In genomic region chr19:45889210-45889885, GRCh38 we compare ENCODE assay signal across 20 cellular contexts. TPM values are rescaled to one million over a fixed set of nuclear protein-coding genes. Genes with fewer than 3 reads are reported as not detected.
DNase-seq lines count a peak whose midpoint lies in the region; ATAC-seq and TF ChIP-seq lines count a peak whose summit lies in the region.
"Had no signal": no experiment of that assay in that cellular context is flagged by ENCODE, and none has a peak within 500 bp of the region (broad histone marks: within the 10 kb centered on the region; RNA-seq: fewer than 3 reads in every experiment).

No MANE protein-coding gene starts in this region.

- H3K27me3 ChIP-seq in CD4-positive, alpha-beta memory T cell (ENCODE audit: insufficient read depth, low read length) = no peaks in the 10 kb centered on the region
- H3K27me3 ChIP-seq in transverse colon = no peaks in the 10 kb centered on the region
- H3K27me3 ChIP-seq: BE2C had no signal

- ATAC-seq in effector memory CD8-positive, alpha-beta T cell (replicated peaks) = no peak
- ATAC-seq in GM21576 (IDR thresholded peaks at IDR 0.05; ENCODE audit: unreplicated experiment) = no peak
- ATAC-seq in HG02973 (IDR thresholded peaks at IDR 0.05; ENCODE audit: unreplicated experiment) = no peak
- ATAC-seq: A549; CD8-positive, alpha-beta T cell; HCT116; HepG2 had no signal

- POLR2A ChIA-PET in CD4-positive, alpha-beta memory T cell (lab: Charles Lee; ENCODE audit: partially characterized antibody) = interaction anchor here (1.8 kb wide), 1 partner anchor 13 kb away, joined by 8 read pairs; the partner anchor contains the start of gene MYPOP
- POLR2A ChIA-PET in HEK293 (lab: Yijun Ruan, JAX) = interaction anchor here (0.7 kb wide), 1 partner anchor 778 kb away, joined by 5 read pairs; no protein-coding TSS in a partner anchor

- no peaks in the 10 kb centered on the region for H3K27me3 Mint-ChIP-seq in CD4-positive, alpha-beta memory T cell
- H3K27me3 Mint-ChIP-seq in effector memory CD8-positive, alpha-beta T cell = no peaks in the 10 kb centered on the region

- peak overlapping the region in 4 of 7 donors; percentile 18 to 73 (median 56) for H3K27ac Mint-ChIP-seq in CD4-positive, alpha-beta memory T cell
- H3K27ac Mint-ChIP-seq in effector memory CD8-positive, alpha-beta T cell = peak overlapping the region; percentile 11 to 45
- H3K27ac Mint-ChIP-seq: CD8-positive, alpha-beta T cell had no signal

- H3K36me3 Mint-ChIP-seq in CD4-positive, alpha-beta memory T cell = peaks cover 0 to 14% of the 10 kb centered on the region in 2 donors
- peaks cover 12% of the 10 kb centered on the region for H3K36me3 Mint-ChIP-seq in effector memory CD8-positive, alpha-beta T cell (ENCODE audit: insufficient read depth)

- no peak for TF ChIP-seq POLR2A in transverse colon (IDR thresholded peaks at IDR 0.05)

- no peak overlapping the region for H3K27ac ChIP-seq in CD4-positive, alpha-beta memory T cell (ENCODE audit: low read depth, low read length)
- H3K27ac ChIP-seq in HEK293 (ENCODE audit: extremely low read depth, low read depth, low read length) = no peak overlapping the region; the same call in 1 of the 2 replicates
- no peak overlapping the region for H3K27ac ChIP-seq in transverse colon
- H3K27ac ChIP-seq: A549, C4-2B had no signal

- 59 to 78% methylated on average over 3 to 6 of the region's 6 CpGs for WGBS in transverse colon (ENCODE audit: low coverage in 1 of 2), 2 donors

- H3K9me3 ChIP-seq in CD4-positive, alpha-beta memory T cell (ENCODE audit: control insufficient read depth in 1 of 2, low read length in 2 of 2) = no peaks in the 10 kb centered on the region
- H3K9me3 ChIP-seq in HEK293 (ENCODE audit: control insufficient read depth, insufficient read depth, low read depth, low read length) (no peaks in the 10 kb centered on the region), transverse colon (no peaks in the 10 kb centered on the region)
- H3K9me3 ChIP-seq: A549, BE2C had no signal

- in situ Hi-C loops in transverse colon (cut with MboI; ENCODE audit: low pct_ligation_motif_present in 1 of 4, low pct_unique_long_range_greater_than_20kb in 1 of 4, low sequenced_read_pairs in 3 of 4) = no loop called here

- H3K4me3 Mint-ChIP-seq in CD4-positive, alpha-beta memory T cell = no peak overlapping the region
- H3K4me3 Mint-ChIP-seq in effector memory CD8-positive, alpha-beta T cell = no peak overlapping the region
- H3K4me3 Mint-ChIP-seq: CD8-positive, alpha-beta T cell had no signal

- H3K36me3 ChIP-seq in CD4-positive, alpha-beta memory T cell (ENCODE audit: insufficient read depth, low read length) = no peaks in the 10 kb centered on the region
- H3K36me3 ChIP-seq in HEK293 (ENCODE audit: control insufficient read depth in 2 of 2, insufficient read depth in 1 of 2, low read length in 2 of 2) (peaks cover 4 to 16% of the 10 kb centered on the region in 2 experiments; a peak in 2 of 3 replicates), transverse colon (no peaks in the 10 kb centered on the region)

- TF ChIP-seq EP300 in transverse colon (IDR thresholded peaks at IDR 0.05; ENCODE audit: low read depth) = no peak

- H3K4me1 ChIP-seq in CD4-positive, alpha-beta memory T cell (ENCODE audit: insufficient read depth, low read length) = peaks cover 18% of the 10 kb centered on the region
- H3K4me1 ChIP-seq in HEK293 (ENCODE audit: control insufficient read depth, insufficient read depth, low read length) (no peaks in the 10 kb centered on the region), transverse colon (peaks cover 10 to 17% (median 13%) of the 10 kb centered on the region in 4 donors)
- H3K4me1 ChIP-seq: BE2C had no signal

- H3K4me1 Mint-ChIP-seq in CD4-positive, alpha-beta memory T cell = peaks cover 3 to 20% (median 10%) of the 10 kb centered on the region in 4 donors
- H3K4me1 Mint-ChIP-seq in effector memory CD8-positive, alpha-beta T cell (ENCODE audit: low read depth in 2 of 2) = peaks cover 11 to 15% of the 10 kb centered on the region in 2 donors

- CTCF ChIA-PET in CD4-positive, alpha-beta memory T cell (lab: Charles Lee; ENCODE audit: partially characterized antibody) = no interaction called here
- CTCF ChIA-PET in HEK293 (lab: Yijun Ruan, JAX) = interaction anchor here (1.1 kb wide), 1 partner anchor 58 kb away, joined by 3 read pairs; no protein-coding TSS in a partner anchor

- no peaks in the 10 kb centered on the region for H3K9me3 Mint-ChIP-seq in CD4-positive, alpha-beta memory T cell
- no peaks in the 10 kb centered on the region for H3K9me3 Mint-ChIP-seq in effector memory CD8-positive, alpha-beta T cell
- H3K9me3 Mint-ChIP-seq: CD8-positive, alpha-beta T cell had no signal

- no peak for DNase-seq in CD4-positive, alpha-beta memory T cell
- peak; percentile 44 for DNase-seq in OCI-M2 (lab: John Stamatoyannopoulos, UW; ENCODE audit: unreplicated experiment)
- DNase-seq in effector memory CD8-positive, alpha-beta T cell = no peak
- DNase-seq in NCI-H526 (lab: John Stamatoyannopoulos, UW) = no peak
- no peak for DNase-seq in transverse colon
- DNase-seq: BE2C; CD8-positive, alpha-beta T cell; COR-L47; DMS153; DMS79 treated with DMSO at 0.1 percent for 48 hours; EL had no signal

- H3K4me3 ChIP-seq in CD4-positive, alpha-beta memory T cell (ENCODE audit: low read length in 2 of 2) = no peak overlapping the region
- H3K4me3 ChIP-seq in HEK293 (ENCODE audit: low read depth, low read length) (no peak overlapping the region), transverse colon (no peak overlapping the region)
- H3K4me3 ChIP-seq: A549 had no signal

- TF ChIP-seq CTCF in HEK293 (tag by site-specific recombination; IDR thresholded peaks at IDR 0.05) (no peak), transverse colon (IDR thresholded peaks at IDR 0.05) (no peak)

- intact Hi-C loops in CD4-positive, alpha-beta memory T cell (cut with micrococcal nuclease) = loop anchor here (5.0 kb wide), 1 partner anchor 1593 kb away; the partner anchor contains the start of gene KPTN
- intact Hi-C loops in transverse colon (cut with DNase I; ENCODE audit: low total_unique reads) = no loop called here

TF ChIP-seq in HEK293, 187 proteins besides CTCF, POLR2A, EP300 and RAD21:
- no peak for TF ChIP-seq ZNF677 (tag by site-specific recombination; IDR thresholded peaks at IDR 0.05)
- TF ChIP-seq ZNF596 (tag by site-specific recombination; IDR thresholded peaks at IDR 0.05) = no peak
- no peak for TF ChIP-seq OSR2 (tag by site-specific recombination; IDR thresholded peaks at IDR 0.05)
- 0 out of 2 replicates have a peak, but pooled peaks have one; percentile 7 for TF ChIP-seq PRDM1 (tag by site-specific recombination; IDR thresholded peaks at IDR 0.05)
- no peak for TF ChIP-seq ZNF335 (tag by site-specific recombination; conservative IDR thresholded peaks at IDR 0.05)
- TF ChIP-seq GLIS1 (tag by site-specific recombination; IDR thresholded peaks at IDR 0.05) = 0 out of 2 replicates have a peak, but pooled peaks have one; percentile 8

RNA-seq across cellular contexts. Expression of gene IRF2BP1, which starts 3.4 kb away (rescaled TPM):
- total RNA-seq in CD4-positive, alpha-beta memory T cell = 10 to 100 TPM; 33.7 to 35.8 TPM
- polyA plus RNA-seq in CD4-positive, alpha-beta memory T cell = 1 to 10 TPM; 2.4 to 8.2 TPM
- 10 to 100 TPM; 24.9 to 34.1 (median 29.5) TPM for total RNA-seq in transverse colon

RNA-seq across cellular contexts. Expression of gene MYPOP, which starts 13.1 kb away (rescaled TPM):
- total RNA-seq in CD4-positive, alpha-beta memory T cell = 10 to 100 TPM; 12.9 to 15.1 TPM
- polyA plus RNA-seq in CD4-positive, alpha-beta memory T cell = under 1 TPM; 0.10 to 0.87 TPM
- 10 to 100 TPM in 2 of 4 donors, 1 to 10 TPM in 2; 5.5 to 26.9 (median 8.9) TPM for total RNA-seq in transverse colon

RNA-seq across cellular contexts. Expression of gene FOXA3, which starts 25.2 kb away (rescaled TPM):
- not detected for total RNA-seq in CD4-positive, alpha-beta memory T cell
- not detected for polyA plus RNA-seq in CD4-positive, alpha-beta memory T cell
- total RNA-seq in transverse colon = 10 to 100 TPM in 2 of 4 donors, 1 to 10 TPM in 2; 1.9 to 24.4 (median 9.2) TPM
- total RNA-seq: CD8-positive, alpha-beta T cell had no signal
- polyA plus RNA-seq: AG04450 had no signal

RNA-seq across cellular contexts. Expression of gene NANOS2, which starts 25.2 kb away (rescaled TPM):
- not detected for total RNA-seq in CD4-positive, alpha-beta memory T cell
- not detected for polyA plus RNA-seq in CD4-positive, alpha-beta memory T cell
- total RNA-seq in transverse colon = not detected
- total RNA-seq: CD8-positive, alpha-beta T cell; H4; HepG2 had no signal
- polyA plus RNA-seq: A549, AG04450, HepG2 had no signal

RNA-seq across cellular contexts. Expression of gene SYMPK, which starts 26.4 kb away (rescaled TPM):
- 10 to 100 TPM; 93.9 to 98.2 TPM for total RNA-seq in CD4-positive, alpha-beta memory T cell
- 10 to 100 TPM in 1 of 2 donors, 1 to 10 TPM in 1; 6.0 to 17.5 TPM for polyA plus RNA-seq in CD4-positive, alpha-beta memory T cell
- total RNA-seq in transverse colon = 100 to 1,000 TPM in 2 of 4 donors, 10 to 100 TPM in 2; 35.2 to 189 (median 81.9) TPM
